In the genomic region with DNA sequence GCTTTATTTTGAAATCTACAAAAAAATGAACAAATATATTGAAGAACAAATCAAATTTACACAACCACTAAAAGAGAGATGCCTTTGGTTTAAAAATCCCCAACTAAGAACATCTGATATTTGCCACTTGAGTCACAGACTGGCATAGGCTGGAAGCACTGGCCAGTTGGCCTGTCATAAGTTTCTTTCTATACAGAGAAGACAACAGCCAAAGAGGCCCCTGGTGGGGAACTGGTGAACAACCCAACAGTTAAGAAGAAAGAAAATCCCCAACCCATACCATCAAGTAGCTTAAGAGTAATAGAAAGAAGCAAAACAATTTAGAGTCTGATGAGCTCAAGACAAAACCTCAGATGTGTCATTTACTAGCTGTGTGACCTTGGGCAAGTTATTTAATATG, we compare ENCODE assay signal across 8 cellular contexts. TPM values are rescaled to one million over a fixed set of nuclear protein-coding genes. Genes with fewer than 3 reads are reported as not detected.
DNase-seq lines count a peak whose midpoint lies in the region; ATAC-seq and TF ChIP-seq lines count a peak whose summit lies in the region.

No MANE protein-coding gene starts in this region.

- no peak overlapping the region for H3K18ac ChIP-seq in mesendoderm (ENCODE audit: low read length)

- H2AK5ac ChIP-seq in mesendoderm (ENCODE audit: low read length) = no peak overlapping the region

- peak; percentile 26; the same call in 1 of the 2 replicates for TF ChIP-seq CTCF in GM12875 (IDR thresholded peaks at IDR 0.05; ENCODE audit: borderline replicate concordance, insufficient read depth, low read depth, low read length)
- TF ChIP-seq CTCF in nephron progenitor cell (IDR thresholded peaks at IDR 0.05) = no peak

- H3K36me3 ChIP-seq in adipocyte (ENCODE audit: control insufficient read depth, insufficient read depth, low read length, severe bottlenecking) = no peaks in the 10 kb centered on the region
- H3K36me3 ChIP-seq in mesendoderm (ENCODE audit: control insufficient read depth, insufficient read depth, low read length) = no peaks in the 10 kb centered on the region

- H3K56ac ChIP-seq in mesendoderm (ENCODE audit: low read length) = no peak overlapping the region

- H3K4ac ChIP-seq in mesendoderm (ENCODE audit: low read depth, low read length) = no peak overlapping the region

- no peaks in the 10 kb centered on the region for H3K9me3 ChIP-seq in adipocyte (ENCODE audit: control insufficient read depth, low read length)

- ATAC-seq in HG02884 (IDR thresholded peaks at IDR 0.05; ENCODE audit: unreplicated experiment) = peak; percentile 79

- H4K5ac ChIP-seq in mesendoderm (ENCODE audit: low read length) = no peak overlapping the region

- H3K79me2 ChIP-seq in mesendoderm (ENCODE audit: control insufficient read depth, insufficient read depth, low read length) = no peaks in the 10 kb centered on the region

- no peak overlapping the region for H2BK120ac ChIP-seq in mesendoderm (ENCODE audit: low read depth, low read length)

- no peaks in the 10 kb centered on the region for H3K4me1 Mint-ChIP-seq in T-helper 2 cell treated with Interferon-gamma antibody and Interleukin-4, amounts not matched to agents 5 μg/mL and 100 μg/mL, for 36 hours (ENCODE audit: low read depth)
- H3K4me1 Mint-ChIP-seq in nephron progenitor cell = peaks cover 9% of the 10 kb centered on the region

- H3K9ac ChIP-seq in adipocyte (ENCODE audit: low read length) = no peak overlapping the region
- H3K9ac ChIP-seq in mesendoderm (ENCODE audit: low read length) = no peak overlapping the region

- H3K4me1 ChIP-seq in adipocyte (ENCODE audit: control insufficient read depth, insufficient read depth, low read length) (no peaks in the 10 kb centered on the region), mesendoderm (ENCODE audit: control insufficient read depth, low read depth, low read length) (no peaks in the 10 kb centered on the region)

- no peaks in the 10 kb centered on the region for H3K36me3 Mint-ChIP-seq in T-helper 2 cell treated with Interferon-gamma antibody and Interleukin-4, amounts not matched to agents 5 μg/mL and 100 μg/mL, for 36 hours (ENCODE audit: low read depth)
- H3K36me3 Mint-ChIP-seq in nephron progenitor cell (ENCODE audit: low read depth) = peaks cover 27% of the 10 kb centered on the region

- H3K27me3 Mint-ChIP-seq in T-helper 2 cell treated with Interferon-gamma antibody and Interleukin-4, amounts not matched to agents 5 μg/mL and 100 μg/mL, for 36 hours (ENCODE audit: low read depth) = no peaks in the 10 kb centered on the region
- H3K27me3 Mint-ChIP-seq in nephron progenitor cell (ENCODE audit: low read depth, poor library complexity) = no peaks in the 10 kb centered on the region

- peak; percentile 60 for DNase-seq in adipocyte (ENCODE audit: low read depth)
- peak; percentile 42 for DNase-seq in mesendoderm
- no peak for DNase-seq in T-helper 2 cell treated with Interferon-gamma antibody and Interleukin-4, amounts not matched to agents 5 μg/mL and 100 μg/mL, for 36 hours (ENCODE audit: low spot score)
- DNase-seq in nephron progenitor cell = no peak
- no peak for DNase-seq in NCI-H510A treated with DMSO at 0.1 percent for 48 hours (lab: John Stamatoyannopoulos, UW)
- DNase-seq in activated CD4-positive, alpha-beta T cell treated with anti-CD3 and anti-CD28 coated beads, Interleukin-2, amount 50 U/mL, for 48 hours = no peak

- H3K4me3 Mint-ChIP-seq in T-helper 2 cell treated with Interferon-gamma antibody and Interleukin-4, amounts not matched to agents 5 μg/mL and 100 μg/mL, for 36 hours = no peak overlapping the region
- no peak overlapping the region for H3K4me3 Mint-ChIP-seq in nephron progenitor cell

- no peak overlapping the region for H2BK5ac ChIP-seq in mesendoderm (ENCODE audit: low read length)

- H3K4me3 ChIP-seq in GM12875 (ENCODE audit: low read depth, low read length) = no peak overlapping the region
- no peak overlapping the region for H3K4me3 ChIP-seq in adipocyte (ENCODE audit: low read length)
- H3K4me3 ChIP-seq in mesendoderm (ENCODE audit: low read length) = no peak overlapping the region

- H2BK15ac ChIP-seq in mesendoderm (replicated peaks; ENCODE audit: low read depth) = no peak overlapping the region

- no peaks in the 10 kb centered on the region for H3K9me3 Mint-ChIP-seq in T-helper 2 cell treated with Interferon-gamma antibody and Interleukin-4, amounts not matched to agents 5 μg/mL and 100 μg/mL, for 36 hours
- peaks cover 39% of the 10 kb centered on the region for H3K9me3 Mint-ChIP-seq in nephron progenitor cell

- no peak overlapping the region for H3K27ac Mint-ChIP-seq in T-helper 2 cell treated with Interferon-gamma antibody and Interleukin-4, amounts not matched to agents 5 μg/mL and 100 μg/mL, for 36 hours
- H3K27ac Mint-ChIP-seq in nephron progenitor cell = no peak overlapping the region

- no peak overlapping the region for H3K27ac ChIP-seq in mesendoderm (ENCODE audit: low read depth, low read length)

- no peak overlapping the region for H4K8ac ChIP-seq in mesendoderm (ENCODE audit: low read depth, low read length)

- no peak overlapping the region for H3K23ac ChIP-seq in mesendoderm (ENCODE audit: low read length)

- no peaks in the 10 kb centered on the region for H3K79me1 ChIP-seq in mesendoderm (ENCODE audit: low read length)

- H3K27me3 ChIP-seq in adipocyte (replicated peaks; ENCODE audit: control insufficient read depth, insufficient read depth, low read length) (no peaks in the 10 kb centered on the region), mesendoderm (ENCODE audit: insufficient read depth, low read length, poor library complexity) (no peaks in the 10 kb centered on the region)

- H3K4me2 ChIP-seq in mesendoderm (ENCODE audit: low read length) = no peak overlapping the region

RNA-seq across cellular contexts. Expression of a gene that starts 45.5 kb away (rescaled TPM):
- 0.04 TPM for polyA plus RNA-seq in mesendoderm (2013, experiment 1 of 2)
- 0.08 TPM for polyA plus RNA-seq in mesendoderm (2013, experiment 2 of 2)

Comparison
In these comparisons a context has a peak if more than half of its experiments do, and no peak if none do; other contexts are left out.
1. DNase-seq: peak in adipocyte (single experiment) and mesendoderm (single experiment); none in T-helper 2 cell treated with Interferon-gamma antibody and Interleukin-4, amounts not matched to agents 5 μg/mL and 100 μg/mL, for 36 hours (single experiment), nephron progenitor cell (single experiment), NCI-H510A treated with DMSO at 0.1 percent for 48 hours (single experiment) and activated CD4-positive, alpha-beta T cell treated with anti-CD3 and anti-CD28 coated beads, Interleukin-2, amount 50 U/mL, for 48 hours (0 of 2).